Comparison of ENCODE assay signal across 27 cellular contexts in genomic region chr3:64675848-64676247, GRCh38. TPM values are rescaled to one million over a fixed set of nuclear protein-coding genes. Genes with fewer than 3 reads are reported as not detected.
"Had no signal": no experiment of that assay in that cellular context is flagged by ENCODE, and none has a peak within 500 bp of the region (broad histone marks: within the 10 kb centered on the region; RNA-seq: fewer than 3 reads in every experiment).

No MANE protein-coding gene starts in this region.

- H3K4me3 ChIP-seq: K562 had no signal

- ATAC-seq: activated CD8-positive, alpha-beta memory T cell treated with anti-CD3 and anti-CD28 coated beads, Interleukin-2, amount 10 ng/mL, durations not matched to agents 7 days and 5 days; K562; Panc1; Right ventricle myocardium inferior; T-helper 17 cell had no signal

- DNase-seq: activated B cell treated with CpG ODN at 0.5 μM for 24 hours; activated CD4-positive, alpha-beta T cell treated with anti-CD3 and anti-CD28 coated beads for 1 hour; activated CD4-positive, alpha-beta T cell treated with anti-CD3 and anti-CD28 coated beads, Interleukin-2, amount 10 ng/mL, durations not matched to agents 24 days and 14 days; activated CD4-positive, alpha-beta T cell treated with anti-CD3 and anti-CD28 coated beads, Interleukin-2, amount 50 U/mL, for 48 hours; activated CD8-positive, alpha-beta memory T cell treated with anti-CD3 and anti-CD28 coated beads, Interleukin-2, amount 10 ng/mL, durations not matched to agents 7 days and 5 days; activated effector memory CD4-positive, alpha-beta T cell treated with Interleukin-2 at 50 U/mL for 16 hours; activated naive CD4-positive, alpha-beta T cell treated with Interleukin-2 at 50 U/mL for 16 hours; activated T-cell treated with anti-CD3 and anti-CD28 coated beads, Interleukin-2, amount 50 U/mL, for 24 hours; amygdala; Karpas-422; MM.1S; NCI-H1105; NCI-H1436; NCI-H1694 treated with DMSO at 0.1 percent for 48 hours; NCI-H2029 treated with DMSO at 0.1 percent for 48 hours; NCI-H345; NCI-H510A treated with DMSO at 0.1 percent for 48 hours; NCI-H774; NK-92 treated with Interleukin-12 subunit alpha and Interleukin-12 subunit beta, amount 100 ng/mL, for 24 hours; OCI-M1; RPMI8226; T-helper 17 cell; T-helper 9 cell had no signal

RNA-seq across cellular contexts. Expression of gene ADAMTS9, which starts 12.0 kb away (rescaled TPM):
- total RNA-seq: activated B cell treated with CpG ODN at 0.5 μM for 24 hours; activated CD4-positive, alpha-beta T cell treated with anti-CD3 and anti-CD28 coated beads, Interleukin-2, amount 10 ng/mL, durations not matched to agents 24 days and 14 days; activated CD8-positive, alpha-beta memory T cell treated with anti-CD3 and anti-CD28 coated beads, Interleukin-2, amount 10 ng/mL, durations not matched to agents 7 days and 5 days; activated T-helper 1 cell treated with anti-CD3 and anti-CD28 coated beads, Interleukin-12 subunit alpha, Interleukin-12 subunit beta, Interleukin-2, Interleukin-4 antibody, amounts not matched to agents 30 ng/mL and 10 ng/mL and 1 ng/mL, durations not matched to agents 14 hours and 24 hours and 36 hours; T-helper 17 cell had no signal
